ENCODE assay signal across 1 cellular context in genomic region chr1:206684003-206684402, GRCh38.
TF ChIP-seq lines count a peak whose summit lies in the region.

No MANE protein-coding gene starts in this region.

TF ChIP-seq in GM23338, 12 proteins besides CTCF, POLR2A, EP300 and RAD21 (continued from another document):
- TF ChIP-seq ZNF462 (CRISPR knock-in tag; IDR thresholded peaks at IDR 0.05) (no peak), CREB1 (CRISPR knock-in tag; IDR thresholded peaks at IDR 0.05; ENCODE audit: low read depth) (no peak), ETS1 (IDR thresholded peaks at IDR 0.05) (no peak), ZNF331 (CRISPR knock-in tag; IDR thresholded peaks at IDR 0.05; ENCODE audit: low read depth) (no peak), POLR2AphosphoS5 (IDR thresholded peaks at IDR 0.05; ENCODE audit: low read depth) (no peak)
